ENCODE assay signal across 1 cellular context in genomic region chr20:50731055-50731929, GRCh38.
TF ChIP-seq lines count a peak whose summit lies in the region.

A gene with protein sequence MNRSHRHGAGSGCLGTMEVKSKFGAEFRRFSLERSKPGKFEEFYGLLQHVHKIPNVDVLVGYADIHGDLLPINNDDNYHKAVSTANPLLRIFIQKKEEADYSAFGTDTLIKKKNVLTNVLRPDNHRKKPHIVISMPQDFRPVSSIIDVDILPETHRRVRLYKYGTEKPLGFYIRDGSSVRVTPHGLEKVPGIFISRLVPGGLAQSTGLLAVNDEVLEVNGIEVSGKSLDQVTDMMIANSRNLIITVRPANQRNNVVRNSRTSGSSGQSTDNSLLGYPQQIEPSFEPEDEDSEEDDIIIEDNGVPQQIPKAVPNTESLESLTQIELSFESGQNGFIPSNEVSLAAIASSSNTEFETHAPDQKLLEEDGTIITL (plus strand): TSS chr20:50731580. CDS start chr20:50731787, 207 bp downstream.

TF ChIP-seq in K562, 482 proteins besides CTCF, POLR2A, EP300 and RAD21 (continued from another document):
- TF ChIP-seq, protein P1, sequence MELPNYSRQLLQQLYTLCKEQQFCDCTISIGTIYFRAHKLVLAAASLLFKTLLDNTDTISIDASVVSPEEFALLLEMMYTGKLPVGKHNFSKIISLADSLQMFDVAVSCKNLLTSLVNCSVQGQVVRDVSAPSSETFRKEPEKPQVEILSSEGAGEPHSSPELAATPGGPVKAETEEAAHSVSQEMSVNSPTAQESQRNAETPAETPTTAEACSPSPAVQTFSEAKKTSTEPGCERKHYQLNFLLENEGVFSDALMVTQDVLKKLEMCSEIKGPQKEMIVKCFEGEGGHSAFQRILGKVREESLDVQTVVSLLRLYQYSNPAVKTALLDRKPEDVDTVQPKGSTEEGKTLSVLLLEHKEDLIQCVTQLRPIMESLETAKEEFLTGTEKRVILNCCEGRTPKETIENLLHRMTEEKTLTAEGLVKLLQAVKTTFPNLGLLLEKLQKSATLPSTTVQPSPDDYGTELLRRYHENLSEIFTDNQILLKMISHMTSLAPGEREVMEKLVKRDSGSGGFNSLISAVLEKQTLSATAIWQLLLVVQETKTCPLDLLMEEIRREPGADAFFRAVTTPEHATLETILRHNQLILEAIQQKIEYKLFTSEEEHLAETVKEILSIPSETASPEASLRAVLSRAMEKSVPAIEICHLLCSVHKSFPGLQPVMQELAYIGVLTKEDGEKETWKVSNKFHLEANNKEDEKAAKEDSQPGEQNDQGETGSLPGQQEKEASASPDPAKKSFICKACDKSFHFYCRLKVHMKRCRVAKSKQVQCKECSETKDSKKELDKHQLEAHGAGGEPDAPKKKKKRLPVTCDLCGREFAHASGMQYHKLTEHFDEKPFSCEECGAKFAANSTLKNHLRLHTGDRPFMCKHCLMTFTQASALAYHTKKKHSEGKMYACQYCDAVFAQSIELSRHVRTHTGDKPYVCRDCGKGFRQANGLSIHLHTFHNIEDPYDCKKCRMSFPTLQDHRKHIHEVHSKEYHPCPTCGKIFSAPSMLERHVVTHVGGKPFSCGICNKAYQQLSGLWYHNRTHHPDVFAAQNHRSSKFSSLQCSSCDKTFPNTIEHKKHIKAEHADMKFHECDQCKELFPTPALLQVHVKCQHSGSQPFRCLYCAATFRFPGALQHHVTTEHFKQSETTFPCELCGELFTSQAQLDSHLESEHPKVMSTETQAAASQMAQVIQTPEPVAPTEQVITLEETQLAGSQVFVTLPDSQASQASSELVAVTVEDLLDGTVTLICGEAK (IDR thresholded peaks at IDR 0.05) = peak; percentile 86
- TF ChIP-seq, protein P1 (CRISPR knock-in tag; IDR thresholded peaks at IDR 0.05) = no peak
- no peak for TF ChIP-seq COPS2 (conservative IDR thresholded peaks at IDR 0.05)
- TF ChIP-seq ZNF583 (CRISPR knock-in tag; IDR thresholded peaks at IDR 0.05) = peak; percentile 30; the same call in 1 of the 2 replicates
- TF ChIP-seq MTA3 (IDR thresholded peaks at IDR 0.05; ENCODE audit: borderline replicate concordance) = peak; percentile 80
- TF ChIP-seq E2F6 (IDR thresholded peaks at IDR 0.05; ENCODE audit: borderline replicate concordance in 1 of 2, extremely low read depth in 1 of 2, insufficient read depth in 1 of 2, insufficient read length in 1 of 2, low read depth in 1 of 2, low read length in 1 of 2, poor library complexity in 1 of 2, severe bottlenecking in 1 of 2) = peak in 1 of 2 experiments; percentile 16
- TF ChIP-seq, protein P2, sequence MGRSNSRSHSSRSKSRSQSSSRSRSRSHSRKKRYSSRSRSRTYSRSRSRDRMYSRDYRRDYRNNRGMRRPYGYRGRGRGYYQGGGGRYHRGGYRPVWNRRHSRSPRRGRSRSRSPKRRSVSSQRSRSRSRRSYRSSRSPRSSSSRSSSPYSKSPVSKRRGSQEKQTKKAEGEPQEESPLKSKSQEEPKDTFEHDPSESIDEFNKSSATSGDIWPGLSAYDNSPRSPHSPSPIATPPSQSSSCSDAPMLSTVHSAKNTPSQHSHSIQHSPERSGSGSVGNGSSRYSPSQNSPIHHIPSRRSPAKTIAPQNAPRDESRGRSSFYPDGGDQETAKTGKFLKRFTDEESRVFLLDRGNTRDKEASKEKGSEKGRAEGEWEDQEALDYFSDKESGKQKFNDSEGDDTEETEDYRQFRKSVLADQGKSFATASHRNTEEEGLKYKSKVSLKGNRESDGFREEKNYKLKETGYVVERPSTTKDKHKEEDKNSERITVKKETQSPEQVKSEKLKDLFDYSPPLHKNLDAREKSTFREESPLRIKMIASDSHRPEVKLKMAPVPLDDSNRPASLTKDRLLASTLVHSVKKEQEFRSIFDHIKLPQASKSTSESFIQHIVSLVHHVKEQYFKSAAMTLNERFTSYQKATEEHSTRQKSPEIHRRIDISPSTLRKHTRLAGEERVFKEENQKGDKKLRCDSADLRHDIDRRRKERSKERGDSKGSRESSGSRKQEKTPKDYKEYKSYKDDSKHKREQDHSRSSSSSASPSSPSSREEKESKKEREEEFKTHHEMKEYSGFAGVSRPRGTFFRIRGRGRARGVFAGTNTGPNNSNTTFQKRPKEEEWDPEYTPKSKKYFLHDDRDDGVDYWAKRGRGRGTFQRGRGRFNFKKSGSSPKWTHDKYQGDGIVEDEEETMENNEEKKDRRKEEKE (IDR thresholded peaks at IDR 0.05; ENCODE audit: borderline replicate concordance in 1 of 2, control insufficient read depth in 1 of 2, low read depth in 2 of 2, low read length in 1 of 2) = 0 out of 4 replicates have a peak, but pooled peaks of 1 of the 2 experiments have one; percentile 63
- peak; percentile 49 for TF ChIP-seq SOX6 (IDR thresholded peaks at IDR 0.05)
- TF ChIP-seq ZNF766 (CRISPR knock-in tag; conservative IDR thresholded peaks at IDR 0.05) = peak; percentile 92; the same call in 1 of the 2 replicates
- peak; percentile 94 for TF ChIP-seq POLR2G (IDR thresholded peaks at IDR 0.05; ENCODE audit: low read depth, low read length)
- peak; percentile 17 for TF ChIP-seq NEUROD1 (IDR thresholded peaks at IDR 0.05; ENCODE audit: borderline replicate concordance, low read depth, low read length, partially characterized antibody)
- TF ChIP-seq TAF1 (IDR thresholded peaks at IDR 0.05; ENCODE audit: control insufficient read depth, extremely low read depth, insufficient read depth, low read length, severe bottlenecking) = peak; percentile 84
- 0 out of 2 replicates have a peak, but pooled peaks have one; percentile 5 for TF ChIP-seq TCF3 (CRISPR knock-in tag; IDR thresholded peaks at IDR 0.05)
- peak; percentile 78 for TF ChIP-seq FIP1L1 (IDR thresholded peaks at IDR 0.05; ENCODE audit: low read depth, low read length, poor library complexity, severe bottlenecking)
- peak; percentile 6 to 83; a peak in 3 of 4 replicates for TF ChIP-seq RCOR1 (IDR thresholded peaks at IDR 0.05; ENCODE audit: borderline replicate concordance in 1 of 2, low read depth in 2 of 2, low read length in 2 of 2)
- TF ChIP-seq ELF1 (tag; IDR thresholded peaks at IDR 0.05) = peak; percentile 74; the same call in 1 of the 2 replicates
- TF ChIP-seq CCNT2 (IDR thresholded peaks at IDR 0.05; ENCODE audit: borderline replicate concordance, extremely low read depth, insufficient read length, low read depth, low read length) = peak; percentile 75
- TF ChIP-seq E2F3 (CRISPR knock-in tag; IDR thresholded peaks at IDR 0.05) = no peak; the same call in 1 of the 2 replicates
- TF ChIP-seq HDAC8 (tag; IDR thresholded peaks at IDR 0.05) = no peak
- peak; percentile 42 for TF ChIP-seq ZNF24 (IDR thresholded peaks at IDR 0.05)
- 0 out of 4 replicates have a peak, but pooled peaks of 1 of the 2 experiments have one; percentile 56 for TF ChIP-seq HDAC1 (IDR thresholded peaks at IDR 0.05)
- TF ChIP-seq EZH2 (IDR thresholded peaks at IDR 0.05; ENCODE audit: borderline replicate concordance, low read depth, low read length) = no peak
- TF ChIP-seq, protein P3, sequence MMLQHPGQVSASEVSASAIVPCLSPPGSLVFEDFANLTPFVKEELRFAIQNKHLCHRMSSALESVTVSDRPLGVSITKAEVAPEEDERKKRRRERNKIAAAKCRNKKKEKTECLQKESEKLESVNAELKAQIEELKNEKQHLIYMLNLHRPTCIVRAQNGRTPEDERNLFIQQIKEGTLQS (IDR thresholded peaks at IDR 0.05) = no peak
- TF ChIP-seq, protein P3 (CRISPR knock-in tag; conservative IDR thresholded peaks at IDR 0.05) = no peak
- peak; percentile 60 for TF ChIP-seq FUS (optimal IDR thresholded peaks at IDR 0.05; ENCODE audit: low read depth, low read length)
